Comparison of ENCODE assay signal across 8 cellular contexts in the genomic region with DNA sequence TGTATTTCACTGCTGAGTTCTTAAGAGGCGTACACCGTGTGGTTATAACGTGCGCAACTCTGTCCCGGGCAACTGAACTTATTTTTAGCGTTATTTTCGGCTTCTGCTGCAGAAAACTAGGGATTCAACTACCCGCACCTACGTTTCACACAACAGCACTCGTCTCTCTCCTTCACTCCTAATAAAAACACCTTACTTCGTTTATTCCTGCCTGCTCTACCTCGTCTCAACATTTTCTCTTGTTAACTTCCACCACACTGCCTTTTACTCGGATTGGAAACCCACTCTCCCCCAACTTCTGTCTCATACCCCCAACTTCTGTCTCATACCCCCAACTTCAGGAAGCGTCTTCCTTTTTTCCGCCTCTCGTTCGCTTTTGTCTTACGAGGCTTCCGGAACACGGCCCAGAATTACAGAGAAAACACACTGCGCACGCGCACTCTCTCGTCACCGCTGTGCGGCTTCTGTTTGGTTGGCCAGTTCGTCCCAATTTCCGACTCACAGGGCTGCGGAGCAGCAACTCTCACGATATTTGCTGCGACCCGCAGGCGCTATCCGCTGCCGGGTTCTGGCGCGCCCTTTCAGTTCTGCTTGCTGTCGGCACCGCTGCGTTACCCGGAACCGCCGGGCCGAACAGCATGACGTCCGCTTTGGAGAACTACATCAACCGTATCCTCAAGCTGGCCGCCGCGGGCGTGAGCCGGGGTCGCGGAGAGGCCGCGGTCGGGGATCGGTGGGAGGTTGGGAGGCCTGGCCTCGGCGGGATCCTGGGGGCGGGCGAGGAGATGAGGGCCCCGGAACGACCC. TPM values are rescaled to one million over a fixed set of nuclear protein-coding genes. Genes with fewer than 3 reads are reported as not detected.
DNase-seq lines count a peak whose midpoint lies in the region; ATAC-seq and TF ChIP-seq lines count a peak whose summit lies in the region.

TSS of gene LSM8 (plus strand) at position 579 of the 806 bp plus-strand sequence. CDS start at position 639, 60 bp downstream.

- peak within 1 kb of the TSS; percentile 79 to 97 (median 90) for H3K27ac ChIP-seq in heart left ventricle

- peak within 1 kb of the TSS; percentile 99 for H3K4me3 Mint-ChIP-seq in type B pancreatic cell

- peak within 1 kb of the TSS; percentile 75 to 96 (median 88) for H3K4me3 ChIP-seq in heart left ventricle

- 0% methylated on average over 51 to 64 of the region's 64 CpGs for WGBS in heart left ventricle, 4 donors

- in situ Hi-C loops in GM13976 (cut with MboI; ENCODE audit: low sequenced_read_pairs, unreplicated experiment) = no loop called here

- H3K9me3 ChIP-seq in heart left ventricle = no peaks in the 10 kb centered on the region

- no peaks in the 10 kb centered on the region for H3K27me3 Mint-ChIP-seq in type B pancreatic cell

- ATAC-seq in HG02870 (IDR thresholded peaks at IDR 0.05; ENCODE audit: unreplicated experiment) (peak; percentile 96), heart left ventricle (peak; percentile 96 to 100 (median 100))

- TF ChIP-seq CTCF in GM13976 (IDR thresholded peaks at IDR 0.05; ENCODE audit: borderline replicate concordance, control extremely low read depth, extremely low read depth, insufficient read depth, missing control alignments) (no peak), heart left ventricle (IDR thresholded peaks at IDR 0.05) (no peak), type B pancreatic cell (conservative IDR thresholded peaks at IDR 0.05) (no peak)

- peaks cover 41% of the 10 kb centered on the region for H3K4me1 Mint-ChIP-seq in type B pancreatic cell (ENCODE audit: unreplicated experiment)

- peaks cover 0 to 41% (median 22%) of the 10 kb centered on the region in 12 donors for H3K4me1 ChIP-seq in heart left ventricle

- DNase-seq in GM13976 (ENCODE audit: low spot score) (peak; percentile 92), NCI-H146 treated with DMSO at 0.1 percent for 48 hours (lab: John Stamatoyannopoulos, UW; ENCODE audit: unreplicated experiment) (peak; percentile 95), amniotic epithelial cell (ENCODE audit: low read depth) (peak; percentile 96), heart left ventricle (peak; percentile 97 to 98 (median 97)), pons (ENCODE audit: low spot score) (peak; percentile 97), type B pancreatic cell (ENCODE audit: extremely low spot score, unreplicated experiment) (peak; percentile 96)

- H3K27ac Mint-ChIP-seq in type B pancreatic cell = peak within 1 kb of the TSS; percentile 99

- TF ChIP-seq POLR2A in heart left ventricle (IDR thresholded peaks at IDR 0.05) = peak in 1 of 2 donors; percentile 71

- no peaks in the 10 kb centered on the region for H3K27me3 ChIP-seq in heart left ventricle

- intact Hi-C loops in T-helper 1 cell treated with Interleukin-12 subunit alpha and Interleukin-12 subunit beta and Interleukin-4 antibody, amounts not matched to agents 30 ng/mL and 1 ng/mL, for 36 hours (cut with micrococcal nuclease) = loop anchor here (1.0 to 5.0 kb wide), 8 partner anchors 13 to 1971 kb away; partner anchors contain the start of genes CAPZA2 and TES
- intact Hi-C loops in heart left ventricle (cut with DNase I) = no loop called here

- H3K36me3 Mint-ChIP-seq in type B pancreatic cell = peaks cover 32% of the 10 kb centered on the region

- H3K9me3 Mint-ChIP-seq in type B pancreatic cell = no peaks in the 10 kb centered on the region

- peaks cover 0 to 27% (median 12%) of the 10 kb centered on the region in 9 donors for H3K36me3 ChIP-seq in heart left ventricle

RNA-seq across cellular contexts. Expression of gene LSM8, which starts in this region (rescaled TPM):
- 43.5 and 49.9 TPM in 2 replicates for total RNA-seq in T-helper 1 cell treated with Interleukin-12 subunit alpha and Interleukin-12 subunit beta and Interleukin-4 antibody, amounts not matched to agents 30 ng/mL and 1 ng/mL, for 36 hours
- total RNA-seq in heart left ventricle (10 to 100 TPM; 13.1 to 23.2 (median 17.2) TPM), type B pancreatic cell (ENCODE audit: low replicate concordance) (27.1 and 39.6 TPM in 2 replicates)
- 10 to 100 TPM; 14.6 to 22.3 TPM for polyA plus RNA-seq in heart left ventricle

Comparison
In these comparisons a context has a peak if more than half of its experiments do, and no peak if none do; other contexts are left out.
1. Peak in every context shown above with its lines: DNase-seq, ATAC-seq, H3K4me3 ChIP-seq and H3K27ac ChIP-seq.